ENCODE assay signal across 10 cellular contexts in genomic region chr9:114364123-114364522, GRCh38. TPM values are rescaled to one million over a fixed set of nuclear protein-coding genes. Genes with fewer than 3 reads are reported as not detected.
DNase-seq lines count a peak whose midpoint lies in the region; ATAC-seq, FAIRE-seq and TF ChIP-seq lines count a peak whose summit lies in the region.
"Had no signal": no experiment of that assay in that cellular context is flagged by ENCODE, and none has a peak within 500 bp of the region (broad histone marks: within the 10 kb centered on the region; RNA-seq: fewer than 3 reads in every experiment).

No MANE protein-coding gene starts in this region.

- dilution Hi-C loops in mammary epithelial cell (cut with HindIII; ENCODE audit: low sequenced_read_pairs) = no loop called here

- CTCF ChIA-PET in mammary epithelial cell (lab: Charles Lee; ENCODE audit: low non-redundant PET) = no interaction called here

- WGBS in mammary epithelial cell (ENCODE audit: low coverage, missing lambda C conversion rate) = 0% methylated on average over 1 of the region's 1 CpG
- WGBS in pancreas, 2 donors = 63 to 67% methylated on average over 1 of the region's 1 CpG

- intact Hi-C loops in mammary epithelial cell (cut with micrococcal nuclease) (no loop called here), pancreas (cut with DNase I) (no loop called here)

- peaks cover 4% of the 10 kb centered on the region; the same call in 1 of the 2 replicates for H3F3A ChIP-seq in OCI-LY1 (ENCODE audit: insufficient read depth, low read length)

- H3K36me3 ChIP-seq in OCI-LY1 (ENCODE audit: insufficient read depth, low read length) (peaks cover 83% of the 10 kb centered on the region), mammary epithelial cell (ENCODE audit: insufficient read depth, low read length) (no peaks in the 10 kb centered on the region), pancreas (peaks cover 0 to 17% (median 2%) of the 10 kb centered on the region in 3 donors)

- no peaks in the 10 kb centered on the region for H3K9me2 ChIP-seq in OCI-LY1 (ENCODE audit: low read depth, low read length)

- H3K27ac ChIP-seq in OCI-LY1 (ENCODE audit: low read depth, low read length, poor library complexity, severe bottlenecking) (peak overlapping the region; percentile 59), mammary epithelial cell (ENCODE audit: insufficient read depth, low read depth, low read length) (no peak overlapping the region), pancreas (peak overlapping the region in 1 of 4 donors; percentile 30)

- no peak overlapping the region for H3K4me2 ChIP-seq in OCI-LY1 (ENCODE audit: low read length)
- no peak overlapping the region for H3K4me2 ChIP-seq in mammary epithelial cell (ENCODE audit: insufficient read depth, low read depth, low read length)

- TF ChIP-seq CTCF in OCI-LY1 (IDR thresholded peaks at IDR 0.05; ENCODE audit: low read length) = no peak
- no peak for TF ChIP-seq CTCF in mammary epithelial cell (conservative IDR thresholded peaks at IDR 0.05 in 1 of 2, IDR thresholded peaks at IDR 0.05 in 1 of 2; ENCODE audit: extremely low read depth in 1 of 2, insufficient read depth in 1 of 2, low read depth in 1 of 2, low read length in 2 of 2)
- no peak for TF ChIP-seq CTCF in pancreas (IDR thresholded peaks at IDR 0.05)

- DNase-seq in EL (peak; percentile 90), mammary epithelial cell (peak; percentile 90), pancreas (no peak), NCI-H2029 (lab: John Stamatoyannopoulos, UW) (no peak), hypothalamus (lab: John Stamatoyannopoulos, UW) (no peak), D341Med (ENCODE audit: low spot score) (no peak)
- DNase-seq: activated T-cell treated with anti-CD3 and anti-CD28 coated beads, Interleukin-2, amount 50 U/mL, for 4 hours had no signal

- in situ Hi-C loops in mammary epithelial cell (cut with MboI; ENCODE audit: low sequenced_read_pairs in 2 of 2) = no loop called here

- no peaks in the 10 kb centered on the region for H4K20me1 ChIP-seq in OCI-LY1 (ENCODE audit: insufficient read depth, low read length)
- no peaks in the 10 kb centered on the region for H4K20me1 ChIP-seq in mammary epithelial cell (ENCODE audit: insufficient read depth, low read length)

- ATAC-seq in pancreas (peak in 3 of 4 donors; percentile 12 to 49 (median 48)), HG03139 (IDR thresholded peaks at IDR 0.05; ENCODE audit: unreplicated experiment) (no peak)

- BruUV-seq in mammary epithelial cell (replicated peaks; lab: Mats Ljungman, UMichigan) = no TSS peak

- H3K79me2 ChIP-seq in OCI-LY1 (ENCODE audit: insufficient read depth, low read length) (no peaks in the 10 kb centered on the region), mammary epithelial cell (ENCODE audit: insufficient read depth, low read length) (no peaks in the 10 kb centered on the region)

- no peak overlapping the region for H3K4me3 ChIP-seq in OCI-LY1 (ENCODE audit: low read depth, low read length, poor library complexity, severe bottlenecking)
- H3K4me3 ChIP-seq in mammary epithelial cell (replicated peaks in 1 of 3; ENCODE audit: insufficient read depth in 1 of 3, low read depth in 2 of 3, low read length in 3 of 3) = no peak overlapping the region
- H3K4me3 ChIP-seq in pancreas = no peak overlapping the region

- H2AFZ ChIP-seq in OCI-LY1 (ENCODE audit: low read length) (no peak overlapping the region), mammary epithelial cell (ENCODE audit: low read depth, low read length) (no peak overlapping the region)

- no peaks in the 10 kb centered on the region for H3K9me3 ChIP-seq in OCI-LY1 (ENCODE audit: low read length)
- H3K9me3 ChIP-seq in mammary epithelial cell (replicated peaks; ENCODE audit: insufficient read depth, low read length) = no peaks in the 10 kb centered on the region
- no peaks in the 10 kb centered on the region for H3K9me3 ChIP-seq in pancreas

- peaks cover 45% of the 10 kb centered on the region for H3K4me1 ChIP-seq in OCI-LY1 (ENCODE audit: insufficient read depth, low read length, severe bottlenecking)
- H3K4me1 ChIP-seq in mammary epithelial cell (ENCODE audit: insufficient read depth, low read length) = peaks cover 11% of the 10 kb centered on the region
- H3K4me1 ChIP-seq in pancreas = no peaks in the 10 kb centered on the region

- H3K9ac ChIP-seq in OCI-LY1 (ENCODE audit: low read length) = no peak overlapping the region
- H3K9ac ChIP-seq in mammary epithelial cell (ENCODE audit: insufficient read depth, low read length) = no peak overlapping the region

- H3K27me3 ChIP-seq in OCI-LY1 (ENCODE audit: insufficient read depth, low read length) = no peaks in the 10 kb centered on the region
- no peaks in the 10 kb centered on the region for H3K27me3 ChIP-seq in mammary epithelial cell (ENCODE audit: insufficient read depth, low read length)
- no peaks in the 10 kb centered on the region for H3K27me3 ChIP-seq in pancreas

- FAIRE-seq in pancreas (lab: Jason Lieb, UNC) = no peak

RNA-seq across cellular contexts. Expression of gene AKNA, which starts 23.7 kb away (rescaled TPM):
- total RNA-seq in mammary epithelial cell (1 to 10 TPM; 4.5 to 8.1 TPM), pancreas (10 to 100 TPM in 3 of 6 donors, 1 to 10 TPM in 3; 5.4 to 18.0 (median 10.8) TPM)
- polyA plus RNA-seq in mammary epithelial cell (2.8 TPM), pancreas (10 to 100 TPM in 1 of 2 donors, 1 to 10 TPM in 1; 6.9 to 11.8 TPM)
- 6.4 TPM for polyA minus RNA-seq in mammary epithelial cell

RNA-seq across cellular contexts. Expression of gene ORM2, which starts 34.5 kb away (rescaled TPM):
- not detected for total RNA-seq in mammary epithelial cell
- polyA plus RNA-seq in mammary epithelial cell = not detected
- polyA minus RNA-seq in mammary epithelial cell = not detected
- 1 to 10 TPM in 1 of 6 donors, under 1 TPM in 1, not detected in 4; 0.66 to 3.1 TPM for total RNA-seq in pancreas
- polyA plus RNA-seq in pancreas = under 1 TPM; 0.12 to 0.34 TPM
- total RNA-seq: lower leg skin had no signal

RNA-seq across cellular contexts. Expression of gene ORM1, which starts 41.2 kb away (rescaled TPM):
- total RNA-seq in mammary epithelial cell (not detected), pancreas (10 to 100 TPM in 1 of 6 donors, under 1 TPM in 2, not detected in 3; 0.38 to 10.2 (median 0.92) TPM)
- polyA plus RNA-seq in mammary epithelial cell (not detected), pancreas (1 to 10 TPM in 1 of 2 donors, under 1 TPM in 1; 0.82 to 1.6 TPM)
- not detected for polyA minus RNA-seq in mammary epithelial cell
- total RNA-seq: lower leg skin had no signal

Comparison
In these comparisons a context has a peak if more than half of its experiments do, and no peak if none do; other contexts are left out.
1. DNase-seq: peak in EL (single experiment) and mammary epithelial cell (single experiment); none in pancreas (0 of 6), NCI-H2029 (single experiment), hypothalamus (0 of 51) and D341Med (single experiment).